ENCODE assay signal across 11 cellular contexts in the genomic region with DNA sequence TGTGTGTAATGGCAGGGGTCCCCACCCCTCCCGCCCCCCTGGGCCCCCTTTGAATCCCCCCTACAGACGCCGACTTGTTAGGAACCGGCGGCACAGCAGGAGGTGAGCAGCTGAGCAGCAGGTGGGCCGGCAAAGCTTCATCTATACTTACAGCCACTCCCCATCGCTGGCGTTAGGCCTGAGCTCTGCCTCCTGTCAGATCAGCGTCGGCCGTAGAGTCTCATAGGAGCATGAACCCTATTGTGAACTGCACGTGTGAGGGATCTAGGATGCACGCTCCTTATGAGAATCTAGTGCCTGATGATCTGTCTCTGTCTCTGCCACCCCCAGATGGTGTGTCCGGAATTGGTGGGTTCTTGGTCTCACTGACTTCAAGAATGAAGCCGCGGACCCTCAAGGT. TPM values are rescaled to one million over a fixed set of nuclear protein-coding genes. Genes with fewer than 3 reads are reported as not detected.
DNase-seq lines count a peak whose midpoint lies in the region; ATAC-seq, FAIRE-seq and TF ChIP-seq lines count a peak whose summit lies in the region.
"Had no signal": no experiment of that assay in that cellular context is flagged by ENCODE, and none has a peak within 500 bp of the region (broad histone marks: within the 10 kb centered on the region; RNA-seq: fewer than 3 reads in every experiment).

No MANE protein-coding gene starts in this region.

- no peak overlapping the region for H3K27ac ChIP-seq in HEK293 (ENCODE audit: extremely low read depth, low read depth, low read length)
- no peak overlapping the region for H3K27ac ChIP-seq in left lung
- H3K27ac ChIP-seq in sigmoid colon: no peak overlapping the region
- H3K27ac ChIP-seq: esophagus squamous epithelium had no signal

- intact Hi-C loops in left lung (cut with DNase I): no loop called here
- intact Hi-C loops in sigmoid colon (cut with DNase I): no loop called here

- peaks cover 2% of the 10 kb centered on the region for H3K4me1 Mint-ChIP-seq in T-helper 2 cell treated with Interferon-gamma antibody and Interleukin-4, amounts not matched to agents 5 μg/mL and 100 μg/mL, for 36 hours (ENCODE audit: low read depth)

- H3K27ac Mint-ChIP-seq in T-helper 2 cell treated with Interferon-gamma antibody and Interleukin-4, amounts not matched to agents 5 μg/mL and 100 μg/mL, for 36 hours: peak overlapping the region; percentile 67
- H3K27ac Mint-ChIP-seq: progenitor cell of endocrine pancreas had no signal

- H3K4me1 ChIP-seq in HEK293 (ENCODE audit: control insufficient read depth, insufficient read depth, low read length): no peaks in the 10 kb centered on the region
- H3K4me1 ChIP-seq in left lung: no peaks in the 10 kb centered on the region
- H3K4me1 ChIP-seq in sigmoid colon: no peaks in the 10 kb centered on the region

- H3K9me3 ChIP-seq in HEK293 (ENCODE audit: control insufficient read depth, insufficient read depth, low read depth, low read length) (no peaks in the 10 kb centered on the region), left lung (no peaks in the 10 kb centered on the region), sigmoid colon (no peaks in the 10 kb centered on the region)
- H3K9me3 ChIP-seq: esophagus squamous epithelium had no signal

- H3K27me3 ChIP-seq in left lung: no peaks in the 10 kb centered on the region
- H3K27me3 ChIP-seq in sigmoid colon: no peaks in the 10 kb centered on the region
- H3K27me3 ChIP-seq: esophagus squamous epithelium had no signal

- CTCF ChIA-PET in HEK293 (lab: Yijun Ruan, JAX): no interaction called here

- 29 to 55% methylated on average over 16 of the region's 16 CpGs for WGBS in sigmoid colon, 2 donors

- no peaks in the 10 kb centered on the region for H3K36me3 Mint-ChIP-seq in T-helper 2 cell treated with Interferon-gamma antibody and Interleukin-4, amounts not matched to agents 5 μg/mL and 100 μg/mL, for 36 hours (ENCODE audit: low read depth)

- H3K36me3 ChIP-seq in HEK293 (ENCODE audit: control insufficient read depth in 2 of 2, insufficient read depth in 1 of 2, low read length in 2 of 2) (no peaks in the 10 kb centered on the region), left lung (no peaks in the 10 kb centered on the region), sigmoid colon (no peaks in the 10 kb centered on the region)
- H3K36me3 ChIP-seq: esophagus squamous epithelium had no signal

- H3K4me3 ChIP-seq in HEK293 (ENCODE audit: low read depth, low read length): no peak overlapping the region
- no peak overlapping the region for H3K4me3 ChIP-seq in left lung
- no peak overlapping the region for H3K4me3 ChIP-seq in sigmoid colon

- no peaks in the 10 kb centered on the region for H3K9me3 Mint-ChIP-seq in T-helper 2 cell treated with Interferon-gamma antibody and Interleukin-4, amounts not matched to agents 5 μg/mL and 100 μg/mL, for 36 hours

- H3K4me3 Mint-ChIP-seq in T-helper 2 cell treated with Interferon-gamma antibody and Interleukin-4, amounts not matched to agents 5 μg/mL and 100 μg/mL, for 36 hours: peak overlapping the region; percentile 72

- no peak for TF ChIP-seq POLR2A in sigmoid colon (IDR thresholded peaks at IDR 0.05)

- H3K27me3 Mint-ChIP-seq in T-helper 2 cell treated with Interferon-gamma antibody and Interleukin-4, amounts not matched to agents 5 μg/mL and 100 μg/mL, for 36 hours (ENCODE audit: low read depth): peaks cover 2% of the 10 kb centered on the region

- no peak for FAIRE-seq in RCC 7860 (lab: Jason Lieb, UNC)
- FAIRE-seq: TTC549 had no signal

- DNase-seq in CMK (ENCODE audit: low read depth) (peak; percentile 31), left lung (no peak), sigmoid colon (no peak), RCC 7860 (ENCODE audit: low spot score) (no peak)
- DNase-seq in T-helper 2 cell treated with Interferon-gamma antibody and Interleukin-4, amounts not matched to agents 5 μg/mL and 100 μg/mL, for 36 hours (ENCODE audit: low spot score): no peak
- DNase-seq: esophagus squamous epithelium, NCI-H446 treated with DMSO at 0.1 percent for 48 hours had no signal

- TF ChIP-seq CTCF in HEK293 (tag by site-specific recombination; IDR thresholded peaks at IDR 0.05) (no peak), left lung (IDR thresholded peaks at IDR 0.05) (no peak), sigmoid colon (IDR thresholded peaks at IDR 0.05) (no peak)

- POLR2A ChIA-PET in HEK293 (lab: Yijun Ruan, JAX): interaction anchor here (0.6 to 1.2 kb wide), 3 partner anchors 14 to 43 kb away, joined by 3 to 6 read pairs (median 5); a partner anchor contains a TSS

- ATAC-seq in left lung (peak; percentile 44), GM19324 (IDR thresholded peaks at IDR 0.05; ENCODE audit: low FRiP score, unreplicated experiment) (no peak)

- no peak for TF ChIP-seq EP300 in sigmoid colon (IDR thresholded peaks at IDR 0.05)

TF ChIP-seq in HEK293, 187 proteins besides CTCF, POLR2A, EP300 and RAD21 (continues in another document):
- TF ChIP-seq, protein P1, sequence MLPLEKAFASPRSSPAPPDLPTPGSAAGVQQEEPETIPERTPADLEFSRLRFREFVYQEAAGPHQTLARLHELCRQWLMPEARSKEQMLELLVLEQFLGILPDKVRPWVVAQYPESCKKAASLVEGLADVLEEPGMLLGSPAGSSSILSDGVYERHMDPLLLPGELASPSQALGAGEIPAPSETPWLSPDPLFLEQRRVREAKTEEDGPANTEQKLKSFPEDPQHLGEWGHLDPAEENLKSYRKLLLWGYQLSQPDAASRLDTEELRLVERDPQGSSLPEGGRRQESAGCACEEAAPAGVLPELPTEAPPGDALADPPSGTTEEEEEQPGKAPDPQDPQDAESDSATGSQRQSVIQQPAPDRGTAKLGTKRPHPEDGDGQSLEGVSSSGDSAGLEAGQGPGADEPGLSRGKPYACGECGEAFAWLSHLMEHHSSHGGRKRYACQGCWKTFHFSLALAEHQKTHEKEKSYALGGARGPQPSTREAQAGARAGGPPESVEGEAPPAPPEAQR (tag by site-specific recombination; IDR thresholded peaks at IDR 0.05): no peak
- no peak for TF ChIP-seq ZNF571 (tag by site-specific recombination; IDR thresholded peaks at IDR 0.05)
- no peak for TF ChIP-seq ZNF785 (tag by site-specific recombination; IDR thresholded peaks at IDR 0.05)
- TF ChIP-seq, protein P2, sequence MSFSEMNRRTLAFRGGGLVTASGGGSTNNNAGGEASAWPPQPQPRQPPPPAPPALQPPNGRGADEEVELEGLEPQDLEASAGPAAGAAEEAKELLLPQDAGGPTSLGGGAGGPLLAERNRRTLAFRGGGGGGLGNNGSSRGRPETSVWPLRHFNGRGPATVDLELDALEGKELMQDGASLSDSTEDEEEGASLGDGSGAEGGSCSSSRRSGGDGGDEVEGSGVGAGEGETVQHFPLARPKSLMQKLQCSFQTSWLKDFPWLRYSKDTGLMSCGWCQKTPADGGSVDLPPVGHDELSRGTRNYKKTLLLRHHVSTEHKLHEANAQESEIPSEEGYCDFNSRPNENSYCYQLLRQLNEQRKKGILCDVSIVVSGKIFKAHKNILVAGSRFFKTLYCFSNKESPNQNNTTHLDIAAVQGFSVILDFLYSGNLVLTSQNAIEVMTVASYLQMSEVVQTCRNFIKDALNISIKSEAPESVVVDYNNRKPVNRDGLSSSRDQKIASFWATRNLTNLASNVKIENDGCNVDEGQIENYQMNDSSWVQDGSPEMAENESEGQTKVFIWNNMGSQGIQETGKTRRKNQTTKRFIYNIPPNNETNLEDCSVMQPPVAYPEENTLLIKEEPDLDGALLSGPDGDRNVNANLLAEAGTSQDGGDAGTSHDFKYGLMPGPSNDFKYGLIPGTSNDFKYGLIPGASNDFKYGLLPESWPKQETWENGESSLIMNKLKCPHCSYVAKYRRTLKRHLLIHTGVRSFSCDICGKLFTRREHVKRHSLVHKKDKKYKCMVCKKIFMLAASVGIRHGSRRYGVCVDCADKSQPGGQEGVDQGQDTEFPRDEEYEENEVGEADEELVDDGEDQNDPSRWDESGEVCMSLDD (tag by site-specific recombination; IDR thresholded peaks at IDR 0.05): no peak; the same call in 1 of the 2 replicates
- TF ChIP-seq, protein P3, sequence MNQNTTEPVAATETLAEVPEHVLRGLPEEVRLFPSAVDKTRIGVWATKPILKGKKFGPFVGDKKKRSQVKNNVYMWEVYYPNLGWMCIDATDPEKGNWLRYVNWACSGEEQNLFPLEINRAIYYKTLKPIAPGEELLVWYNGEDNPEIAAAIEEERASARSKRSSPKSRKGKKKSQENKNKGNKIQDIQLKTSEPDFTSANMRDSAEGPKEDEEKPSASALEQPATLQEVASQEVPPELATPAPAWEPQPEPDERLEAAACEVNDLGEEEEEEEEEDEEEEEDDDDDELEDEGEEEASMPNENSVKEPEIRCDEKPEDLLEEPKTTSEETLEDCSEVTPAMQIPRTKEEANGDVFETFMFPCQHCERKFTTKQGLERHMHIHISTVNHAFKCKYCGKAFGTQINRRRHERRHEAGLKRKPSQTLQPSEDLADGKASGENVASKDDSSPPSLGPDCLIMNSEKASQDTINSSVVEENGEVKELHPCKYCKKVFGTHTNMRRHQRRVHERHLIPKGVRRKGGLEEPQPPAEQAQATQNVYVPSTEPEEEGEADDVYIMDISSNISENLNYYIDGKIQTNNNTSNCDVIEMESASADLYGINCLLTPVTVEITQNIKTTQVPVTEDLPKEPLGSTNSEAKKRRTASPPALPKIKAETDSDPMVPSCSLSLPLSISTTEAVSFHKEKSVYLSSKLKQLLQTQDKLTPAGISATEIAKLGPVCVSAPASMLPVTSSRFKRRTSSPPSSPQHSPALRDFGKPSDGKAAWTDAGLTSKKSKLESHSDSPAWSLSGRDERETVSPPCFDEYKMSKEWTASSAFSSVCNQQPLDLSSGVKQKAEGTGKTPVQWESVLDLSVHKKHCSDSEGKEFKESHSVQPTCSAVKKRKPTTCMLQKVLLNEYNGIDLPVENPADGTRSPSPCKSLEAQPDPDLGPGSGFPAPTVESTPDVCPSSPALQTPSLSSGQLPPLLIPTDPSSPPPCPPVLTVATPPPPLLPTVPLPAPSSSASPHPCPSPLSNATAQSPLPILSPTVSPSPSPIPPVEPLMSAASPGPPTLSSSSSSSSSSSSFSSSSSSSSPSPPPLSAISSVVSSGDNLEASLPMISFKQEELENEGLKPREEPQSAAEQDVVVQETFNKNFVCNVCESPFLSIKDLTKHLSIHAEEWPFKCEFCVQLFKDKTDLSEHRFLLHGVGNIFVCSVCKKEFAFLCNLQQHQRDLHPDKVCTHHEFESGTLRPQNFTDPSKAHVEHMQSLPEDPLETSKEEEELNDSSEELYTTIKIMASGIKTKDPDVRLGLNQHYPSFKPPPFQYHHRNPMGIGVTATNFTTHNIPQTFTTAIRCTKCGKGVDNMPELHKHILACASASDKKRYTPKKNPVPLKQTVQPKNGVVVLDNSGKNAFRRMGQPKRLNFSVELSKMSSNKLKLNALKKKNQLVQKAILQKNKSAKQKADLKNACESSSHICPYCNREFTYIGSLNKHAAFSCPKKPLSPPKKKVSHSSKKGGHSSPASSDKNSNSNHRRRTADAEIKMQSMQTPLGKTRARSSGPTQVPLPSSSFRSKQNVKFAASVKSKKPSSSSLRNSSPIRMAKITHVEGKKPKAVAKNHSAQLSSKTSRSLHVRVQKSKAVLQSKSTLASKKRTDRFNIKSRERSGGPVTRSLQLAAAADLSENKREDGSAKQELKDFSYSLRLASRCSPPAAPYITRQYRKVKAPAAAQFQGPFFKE (tag by site-specific recombination; IDR thresholded peaks at IDR 0.05; ENCODE audit: borderline replicate concordance): no peak

RNA-seq across cellular contexts. Expression of a gene that starts 14.9 kb away (rescaled TPM):
- total RNA-seq in left lung (10 to 100 TPM; 46.0 to 66.2 TPM), sigmoid colon (10 to 100 TPM; 47.1 to 71.7 (median 55.8) TPM)
- polyA plus RNA-seq in sigmoid colon: 10 to 100 TPM; 34.2 to 71.2 (median 39.0) TPM
